23 cellular contexts compared by ENCODE assay signal in genomic region chr18:44356566-44357157, GRCh38.
"Had no signal": no experiment of that assay in that cellular context is flagged by ENCODE, and none has a peak within 500 bp of the region (broad histone marks: within the 10 kb centered on the region; RNA-seq: fewer than 3 reads in every experiment).

No MANE protein-coding gene starts in this region.

- H3K4me3 Mint-ChIP-seq: immature natural killer cell; memory B cell; natural killer cell treated with Interleukin-12 subunit alpha and Interleukin-12 subunit beta and Interleukin-15 and Interleukin-18, amount 100 ng/mL, for 72 hours had no signal

- H3K27ac Mint-ChIP-seq: memory B cell; natural killer cell treated with Interleukin-12 subunit alpha and Interleukin-12 subunit beta and Interleukin-15 and Interleukin-18, amount 100 ng/mL, for 72 hours had no signal

- H3K4me1 ChIP-seq: esophagus muscularis mucosa, gastrocnemius medialis, heart right ventricle, left ventricle myocardium inferior, lower lobe of right lung, right atrium auricular region, sigmoid colon, suprapubic skin, thyroid gland, upper lobe of left lung, vagina had no signal

- H3K27me3 ChIP-seq: esophagus muscularis mucosa, gastrocnemius medialis, heart right ventricle, ovary, right atrium auricular region, sigmoid colon, suprapubic skin, thyroid gland, upper lobe of left lung, vagina had no signal

- DNase-seq: effector memory CD4-positive, alpha-beta T cell; gastrocnemius medialis; heart right ventricle; immature natural killer cell; kidney; left cardiac atrium; left ventricle myocardium inferior; lower lobe of right lung; midbrain; ovary; sigmoid colon; stimulated activated CD4-positive, alpha-beta T cell treated with anti-CD3 and anti-CD28 coated beads, Interleukin-2, amount 100 ng/mL, for 48 hours; stimulated activated naive CD4-positive, alpha-beta T cell treated with Interleukin-2 at 50 U/mL for 16 hours; thyroid gland; upper lobe of left lung had no signal

- H3K4me3 ChIP-seq: esophagus muscularis mucosa, gastrocnemius medialis, heart right ventricle, left ventricle myocardium inferior, lower lobe of right lung, ovary, right atrium auricular region, sigmoid colon, skin epidermis, suprapubic skin, thyroid gland, upper lobe of left lung, vagina had no signal

- ATAC-seq: gastrocnemius medialis; heart right ventricle; left cardiac atrium; lower lobe of right lung; natural killer cell treated with Interleukin-12 subunit alpha and Interleukin-12 subunit beta and Interleukin-15 and Interleukin-18, amount 100 ng/mL, for 72 hours had no signal

- H3K9me3 ChIP-seq: gastrocnemius medialis, ovary, suprapubic skin, thyroid gland, upper lobe of left lung, vagina had no signal

- FAIRE-seq: kidney had no signal

- H3K27ac ChIP-seq: epithelial cell of prostate, esophagus muscularis mucosa, gastrocnemius medialis, heart right ventricle, left ventricle myocardium inferior, lower lobe of right lung, ovary, right atrium auricular region, sigmoid colon, skin epidermis, suprapubic skin, thyroid gland, upper lobe of left lung, vagina had no signal

- H3K27me3 Mint-ChIP-seq: memory B cell; natural killer cell treated with Interleukin-12 subunit alpha and Interleukin-12 subunit beta and Interleukin-15 and Interleukin-18, amount 100 ng/mL, for 72 hours had no signal

- H3K4me1 Mint-ChIP-seq: immature natural killer cell had no signal

- H3K36me3 ChIP-seq: esophagus muscularis mucosa, gastrocnemius medialis, heart right ventricle, left ventricle myocardium inferior, lower lobe of right lung, ovary, right atrium auricular region, sigmoid colon, suprapubic skin, thyroid gland, upper lobe of left lung, vagina had no signal
